Comparison of ENCODE assay signal across 1 cellular context in genomic region chr21:46457801-46458314, GRCh38.
TF ChIP-seq lines count a peak whose summit lies in the region.

No MANE protein-coding gene starts in this region.

TF ChIP-seq in K562, 482 proteins besides CTCF, POLR2A, EP300 and RAD21 (continued from another document and continues in another):
- TF ChIP-seq TOE1 (IDR thresholded peaks at IDR 0.05; ENCODE audit: borderline replicate concordance) (no peak; the same call in 1 of the 2 replicates), TOE1 (CRISPR knock-in tag; IDR thresholded peaks at IDR 0.05; ENCODE audit: borderline replicate concordance, low read depth) (no peak), HDAC1 (IDR thresholded peaks at IDR 0.05) (no peak), MTA1 (IDR thresholded peaks at IDR 0.05; ENCODE audit: borderline replicate concordance) (no peak), SIN3B (IDR thresholded peaks at IDR 0.05; ENCODE audit: low read depth) (no peak), HDAC3 (IDR thresholded peaks at IDR 0.05; ENCODE audit: borderline replicate concordance, partially characterized antibody) (no peak), ILK (tag; IDR thresholded peaks at IDR 0.05; ENCODE audit: borderline replicate concordance, low read depth) (no peak), HNRNPH1 (optimal IDR thresholded peaks at IDR 0.05; ENCODE audit: low read depth, low read length) (no peak), ZNF212 (CRISPR knock-in tag; IDR thresholded peaks at IDR 0.05) (no peak), KLF10 (CRISPR knock-in tag; IDR thresholded peaks at IDR 0.05) (no peak), ZNF165 (CRISPR knock-in tag; IDR thresholded peaks at IDR 0.05; ENCODE audit: borderline replicate concordance) (no peak), ZKSCAN3 (CRISPR knock-in tag; IDR thresholded peaks at IDR 0.05) (no peak), FOXA3 (CRISPR knock-in tag; conservative IDR thresholded peaks at IDR 0.05 in 1 of 2, IDR thresholded peaks at IDR 0.05 in 1 of 2) (peak in 1 of 2 experiments; percentile 41; a peak in 2 of 4 replicates), ZSCAN29 (IDR thresholded peaks at IDR 0.05) (no peak), MCM3 (IDR thresholded peaks at IDR 0.05) (no peak), KHSRP (IDR thresholded peaks at IDR 0.05) (no peak), TCFL5 (CRISPR knock-in tag; conservative IDR thresholded peaks at IDR 0.05) (no peak), E2F3 (CRISPR knock-in tag; IDR thresholded peaks at IDR 0.05) (no peak), SFPQ (IDR thresholded peaks at IDR 0.05; ENCODE audit: low read depth, low read length) (no peak), DPF2 (IDR thresholded peaks at IDR 0.05) (no peak; the same call in 1 of the 2 replicates), ETV1 (tag; conservative IDR thresholded peaks at IDR 0.05; ENCODE audit: low read depth) (no peak), ATF4 (CRISPR knock-in tag; IDR thresholded peaks at IDR 0.05) (0 out of 2 replicates have a peak, but pooled peaks have one; percentile 44), HMG20B (CRISPR knock-in tag; IDR thresholded peaks at IDR 0.05) (no peak), NR3C1 (CRISPR knock-in tag; IDR thresholded peaks at IDR 0.05) (no peak), LARP7 (IDR thresholded peaks at IDR 0.05) (no peak), NCOA2 (IDR thresholded peaks at IDR 0.05; ENCODE audit: partially characterized antibody in 2 of 2) (no peak), SNRNP70 (optimal IDR thresholded peaks at IDR 0.05; ENCODE audit: low read depth, low read length) (no peak), FOXK2 (conservative IDR thresholded peaks at IDR 0.05 in 1 of 2, IDR thresholded peaks at IDR 0.05 in 1 of 2; ENCODE audit: low read depth in 2 of 2) (peak in 1 of 2 experiments; percentile 43; a peak in 1 of 4 replicates), BRCA1 (IDR thresholded peaks at IDR 0.05) (no peak), BRCA1 (CRISPR knock-in tag; IDR thresholded peaks at IDR 0.05) (no peak), SMARCA4 (IDR thresholded peaks at IDR 0.05) (0 out of 2 replicates have a peak, but pooled peaks have one; percentile 46), EHMT2 (IDR thresholded peaks at IDR 0.05) (no peak), MTA3 (IDR thresholded peaks at IDR 0.05; ENCODE audit: borderline replicate concordance) (no peak), ZNF280B (CRISPR knock-in tag; IDR thresholded peaks at IDR 0.05) (no peak), ZNF766 (CRISPR knock-in tag; conservative IDR thresholded peaks at IDR 0.05) (no peak), ZC3H11A (IDR thresholded peaks at IDR 0.05; ENCODE audit: low read depth, low read length) (no peak), ZBTB2 (IDR thresholded peaks at IDR 0.05) (no peak; the same call in 1 of the 2 replicates), ZNF384 (IDR thresholded peaks at IDR 0.05; ENCODE audit: low read depth, low read length) (no peak), RCOR1 (IDR thresholded peaks at IDR 0.05; ENCODE audit: borderline replicate concordance in 1 of 2, low read depth in 2 of 2, low read length in 2 of 2) (no peak), FOXP1 (CRISPR knock-in tag; IDR thresholded peaks at IDR 0.05) (0 out of 2 replicates have a peak, but pooled peaks have one; percentile 61), ZFX (CRISPR knock-in tag; IDR thresholded peaks at IDR 0.05) (no peak), RFX1 (IDR thresholded peaks at IDR 0.05) (no peak), ZBTB40 (IDR thresholded peaks at IDR 0.05) (no peak; the same call in none of the 2 replicates), ZBTB40 (CRISPR knock-in tag; IDR thresholded peaks at IDR 0.05) (no peak), DNMT1 (IDR thresholded peaks at IDR 0.05) (no peak), POLR3G (IDR thresholded peaks at IDR 0.05; ENCODE audit: extremely low read depth, insufficient read length, insufficient replicate concordance) (no peak), MCM7 (IDR thresholded peaks at IDR 0.05) (no peak), HIVEP1 (CRISPR knock-in tag; IDR thresholded peaks at IDR 0.05) (no peak; the same call in 1 of the 2 replicates), BACH1 (tag; IDR thresholded peaks at IDR 0.05) (no peak), EWSR1 (IDR thresholded peaks at IDR 0.05; ENCODE audit: borderline replicate concordance, low read depth, partially characterized antibody) (no peak), HDGF (IDR thresholded peaks at IDR 0.05) (0 out of 2 replicates have a peak, but pooled peaks have one; percentile 66)
- TF ChIP-seq, protein P1, sequence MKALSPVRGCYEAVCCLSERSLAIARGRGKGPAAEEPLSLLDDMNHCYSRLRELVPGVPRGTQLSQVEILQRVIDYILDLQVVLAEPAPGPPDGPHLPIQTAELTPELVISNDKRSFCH (CRISPR knock-in tag; IDR thresholded peaks at IDR 0.05) = no peak
- TF ChIP-seq, protein P1 (tag; IDR thresholded peaks at IDR 0.05) = no peak; the same call in 1 of the 2 replicates
- TF ChIP-seq, protein P2, sequence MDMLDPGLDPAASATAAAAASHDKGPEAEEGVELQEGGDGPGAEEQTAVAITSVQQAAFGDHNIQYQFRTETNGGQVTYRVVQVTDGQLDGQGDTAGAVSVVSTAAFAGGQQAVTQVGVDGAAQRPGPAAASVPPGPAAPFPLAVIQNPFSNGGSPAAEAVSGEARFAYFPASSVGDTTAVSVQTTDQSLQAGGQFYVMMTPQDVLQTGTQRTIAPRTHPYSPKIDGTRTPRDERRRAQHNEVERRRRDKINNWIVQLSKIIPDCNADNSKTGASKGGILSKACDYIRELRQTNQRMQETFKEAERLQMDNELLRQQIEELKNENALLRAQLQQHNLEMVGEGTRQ (CRISPR knock-in tag; IDR thresholded peaks at IDR 0.05) = no peak
- TF ChIP-seq, protein P3, sequence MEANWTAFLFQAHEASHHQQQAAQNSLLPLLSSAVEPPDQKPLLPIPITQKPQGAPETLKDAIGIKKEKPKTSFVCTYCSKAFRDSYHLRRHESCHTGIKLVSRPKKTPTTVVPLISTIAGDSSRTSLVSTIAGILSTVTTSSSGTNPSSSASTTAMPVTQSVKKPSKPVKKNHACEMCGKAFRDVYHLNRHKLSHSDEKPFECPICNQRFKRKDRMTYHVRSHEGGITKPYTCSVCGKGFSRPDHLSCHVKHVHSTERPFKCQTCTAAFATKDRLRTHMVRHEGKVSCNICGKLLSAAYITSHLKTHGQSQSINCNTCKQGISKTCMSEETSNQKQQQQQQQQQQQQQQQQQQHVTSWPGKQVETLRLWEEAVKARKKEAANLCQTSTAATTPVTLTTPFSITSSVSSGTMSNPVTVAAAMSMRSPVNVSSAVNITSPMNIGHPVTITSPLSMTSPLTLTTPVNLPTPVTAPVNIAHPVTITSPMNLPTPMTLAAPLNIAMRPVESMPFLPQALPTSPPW (CRISPR knock-in tag; IDR thresholded peaks at IDR 0.05) = no peak
